Comparison of ENCODE assay signal across 1 cellular context in genomic region chrX:71068052-71068918, GRCh38.
TF ChIP-seq lines count a peak whose summit lies in the region.

Gene SNX12, minus strand, starts transcription at chrX:71068334. Its CDS starts 28 bp downstream, at chrX:71068306.

TF ChIP-seq in GM12878, 131 proteins besides CTCF, POLR2A, EP300 and RAD21 (continued from another document and continues in another):
- TF ChIP-seq, protein P1, sequence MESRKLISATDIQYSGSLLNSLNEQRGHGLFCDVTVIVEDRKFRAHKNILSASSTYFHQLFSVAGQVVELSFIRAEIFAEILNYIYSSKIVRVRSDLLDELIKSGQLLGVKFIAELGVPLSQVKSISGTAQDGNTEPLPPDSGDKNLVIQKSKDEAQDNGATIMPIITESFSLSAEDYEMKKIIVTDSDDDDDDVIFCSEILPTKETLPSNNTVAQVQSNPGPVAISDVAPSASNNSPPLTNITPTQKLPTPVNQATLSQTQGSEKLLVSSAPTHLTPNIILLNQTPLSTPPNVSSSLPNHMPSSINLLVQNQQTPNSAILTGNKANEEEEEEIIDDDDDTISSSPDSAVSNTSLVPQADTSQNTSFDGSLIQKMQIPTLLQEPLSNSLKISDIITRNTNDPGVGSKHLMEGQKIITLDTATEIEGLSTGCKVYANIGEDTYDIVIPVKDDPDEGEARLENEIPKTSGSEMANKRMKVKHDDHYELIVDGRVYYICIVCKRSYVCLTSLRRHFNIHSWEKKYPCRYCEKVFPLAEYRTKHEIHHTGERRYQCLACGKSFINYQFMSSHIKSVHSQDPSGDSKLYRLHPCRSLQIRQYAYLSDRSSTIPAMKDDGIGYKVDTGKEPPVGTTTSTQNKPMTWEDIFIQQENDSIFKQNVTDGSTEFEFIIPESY (IDR thresholded peaks at IDR 0.05), result peak; percentile 82; the same call in 1 of the 2 replicates
- TF ChIP-seq, protein P2, sequence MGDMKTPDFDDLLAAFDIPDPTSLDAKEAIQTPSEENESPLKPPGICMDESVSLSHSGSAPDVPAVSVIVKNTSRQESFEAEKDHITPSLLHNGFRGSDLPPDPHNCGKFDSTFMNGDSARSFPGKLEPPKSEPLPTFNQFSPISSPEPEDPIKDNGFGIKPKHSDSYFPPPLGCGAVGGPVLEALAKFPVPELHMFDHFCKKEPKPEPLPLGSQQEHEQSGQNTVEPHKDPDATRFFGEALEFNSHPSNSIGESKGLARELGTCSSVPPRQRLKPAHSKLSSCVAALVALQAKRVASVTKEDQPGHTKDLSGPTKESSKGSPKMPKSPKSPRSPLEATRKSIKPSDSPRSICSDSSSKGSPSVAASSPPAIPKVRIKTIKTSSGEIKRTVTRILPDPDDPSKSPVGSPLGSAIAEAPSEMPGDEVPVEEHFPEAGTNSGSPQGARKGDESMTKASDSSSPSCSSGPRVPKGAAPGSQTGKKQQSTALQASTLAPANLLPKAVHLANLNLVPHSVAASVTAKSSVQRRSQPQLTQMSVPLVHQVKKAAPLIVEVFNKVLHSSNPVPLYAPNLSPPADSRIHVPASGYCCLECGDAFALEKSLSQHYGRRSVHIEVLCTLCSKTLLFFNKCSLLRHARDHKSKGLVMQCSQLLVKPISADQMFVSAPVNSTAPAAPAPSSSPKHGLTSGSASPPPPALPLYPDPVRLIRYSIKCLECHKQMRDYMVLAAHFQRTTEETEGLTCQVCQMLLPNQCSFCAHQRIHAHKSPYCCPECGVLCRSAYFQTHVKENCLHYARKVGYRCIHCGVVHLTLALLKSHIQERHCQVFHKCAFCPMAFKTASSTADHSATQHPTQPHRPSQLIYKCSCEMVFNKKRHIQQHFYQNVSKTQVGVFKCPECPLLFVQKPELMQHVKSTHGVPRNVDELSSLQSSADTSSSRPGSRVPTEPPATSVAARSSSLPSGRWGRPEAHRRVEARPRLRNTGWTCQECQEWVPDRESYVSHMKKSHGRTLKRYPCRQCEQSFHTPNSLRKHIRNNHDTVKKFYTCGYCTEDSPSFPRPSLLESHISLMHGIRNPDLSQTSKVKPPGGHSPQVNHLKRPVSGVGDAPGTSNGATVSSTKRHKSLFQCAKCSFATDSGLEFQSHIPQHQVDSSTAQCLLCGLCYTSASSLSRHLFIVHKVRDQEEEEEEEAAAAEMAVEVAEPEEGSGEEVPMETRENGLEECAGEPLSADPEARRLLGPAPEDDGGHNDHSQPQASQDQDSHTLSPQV (IDR thresholded peaks at IDR 0.05), result peak; percentile 49; the same call in 1 of the 2 replicates
- TF ChIP-seq, protein P3, sequence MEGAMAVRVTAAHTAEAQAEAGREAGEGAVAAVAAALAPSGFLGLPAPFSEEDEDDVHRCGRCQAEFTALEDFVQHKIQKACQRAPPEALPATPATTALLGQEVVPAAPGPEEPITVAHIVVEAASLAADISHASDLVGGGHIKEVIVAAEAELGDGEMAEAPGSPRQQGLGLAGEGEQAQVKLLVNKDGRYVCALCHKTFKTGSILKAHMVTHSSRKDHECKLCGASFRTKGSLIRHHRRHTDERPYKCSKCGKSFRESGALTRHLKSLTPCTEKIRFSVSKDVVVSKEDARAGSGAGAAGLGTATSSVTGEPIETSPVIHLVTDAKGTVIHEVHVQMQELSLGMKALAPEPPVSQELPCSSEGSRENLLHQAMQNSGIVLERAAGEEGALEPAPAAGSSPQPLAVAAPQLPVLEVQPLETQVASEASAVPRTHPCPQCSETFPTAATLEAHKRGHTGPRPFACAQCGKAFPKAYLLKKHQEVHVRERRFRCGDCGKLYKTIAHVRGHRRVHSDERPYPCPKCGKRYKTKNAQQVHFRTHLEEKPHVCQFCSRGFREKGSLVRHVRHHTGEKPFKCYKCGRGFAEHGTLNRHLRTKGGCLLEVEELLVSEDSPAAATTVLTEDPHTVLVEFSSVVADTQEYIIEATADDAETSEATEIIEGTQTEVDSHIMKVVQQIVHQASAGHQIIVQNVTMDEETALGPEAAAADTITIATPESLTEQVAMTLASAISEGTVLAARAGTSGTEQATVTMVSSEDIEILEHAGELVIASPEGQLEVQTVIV (IDR thresholded peaks at IDR 0.05; ENCODE audit: borderline replicate concordance, partially characterized antibody), result no peak
- TF ChIP-seq NR2C2 (IDR thresholded peaks at IDR 0.05; ENCODE audit: borderline replicate concordance, control insufficient read depth, insufficient read length, low read depth), result no peak
- TF ChIP-seq CBX5 (IDR thresholded peaks at IDR 0.05; ENCODE audit: low read depth), result no peak
- peak; percentile 91 to 95 for TF ChIP-seq SRF (IDR thresholded peaks at IDR 0.05; ENCODE audit: low read depth in 2 of 2, low read length in 2 of 2)
- TF ChIP-seq HDAC6 (IDR thresholded peaks at IDR 0.05; ENCODE audit: unreplicated experiment), result no peak
- peak; percentile 88 for TF ChIP-seq YY1 (IDR thresholded peaks at IDR 0.05; ENCODE audit: low read depth, low read length)
- TF ChIP-seq, protein P4, sequence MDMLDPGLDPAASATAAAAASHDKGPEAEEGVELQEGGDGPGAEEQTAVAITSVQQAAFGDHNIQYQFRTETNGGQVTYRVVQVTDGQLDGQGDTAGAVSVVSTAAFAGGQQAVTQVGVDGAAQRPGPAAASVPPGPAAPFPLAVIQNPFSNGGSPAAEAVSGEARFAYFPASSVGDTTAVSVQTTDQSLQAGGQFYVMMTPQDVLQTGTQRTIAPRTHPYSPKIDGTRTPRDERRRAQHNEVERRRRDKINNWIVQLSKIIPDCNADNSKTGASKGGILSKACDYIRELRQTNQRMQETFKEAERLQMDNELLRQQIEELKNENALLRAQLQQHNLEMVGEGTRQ (IDR thresholded peaks at IDR 0.05; ENCODE audit: borderline replicate concordance, low read depth, low read length), result no peak
- no peak for TF ChIP-seq FOXK2 (IDR thresholded peaks at IDR 0.05)
- no peak for TF ChIP-seq MTA3 (IDR thresholded peaks at IDR 0.05; ENCODE audit: borderline replicate concordance, low read length)
- TF ChIP-seq FOS (IDR thresholded peaks at IDR 0.05; ENCODE audit: borderline replicate concordance, extremely low read depth, insufficient read length), result peak; percentile 87
- no peak; the same call in 1 of the 2 replicates for TF ChIP-seq NKRF (conservative IDR thresholded peaks at IDR 0.05)
- TF ChIP-seq NBN (IDR thresholded peaks at IDR 0.05), result no peak
- TF ChIP-seq EZH2 (IDR thresholded peaks at IDR 0.05; ENCODE audit: borderline replicate concordance, control insufficient read depth, low read depth, low read length), result no peak
- TF ChIP-seq, protein P5, sequence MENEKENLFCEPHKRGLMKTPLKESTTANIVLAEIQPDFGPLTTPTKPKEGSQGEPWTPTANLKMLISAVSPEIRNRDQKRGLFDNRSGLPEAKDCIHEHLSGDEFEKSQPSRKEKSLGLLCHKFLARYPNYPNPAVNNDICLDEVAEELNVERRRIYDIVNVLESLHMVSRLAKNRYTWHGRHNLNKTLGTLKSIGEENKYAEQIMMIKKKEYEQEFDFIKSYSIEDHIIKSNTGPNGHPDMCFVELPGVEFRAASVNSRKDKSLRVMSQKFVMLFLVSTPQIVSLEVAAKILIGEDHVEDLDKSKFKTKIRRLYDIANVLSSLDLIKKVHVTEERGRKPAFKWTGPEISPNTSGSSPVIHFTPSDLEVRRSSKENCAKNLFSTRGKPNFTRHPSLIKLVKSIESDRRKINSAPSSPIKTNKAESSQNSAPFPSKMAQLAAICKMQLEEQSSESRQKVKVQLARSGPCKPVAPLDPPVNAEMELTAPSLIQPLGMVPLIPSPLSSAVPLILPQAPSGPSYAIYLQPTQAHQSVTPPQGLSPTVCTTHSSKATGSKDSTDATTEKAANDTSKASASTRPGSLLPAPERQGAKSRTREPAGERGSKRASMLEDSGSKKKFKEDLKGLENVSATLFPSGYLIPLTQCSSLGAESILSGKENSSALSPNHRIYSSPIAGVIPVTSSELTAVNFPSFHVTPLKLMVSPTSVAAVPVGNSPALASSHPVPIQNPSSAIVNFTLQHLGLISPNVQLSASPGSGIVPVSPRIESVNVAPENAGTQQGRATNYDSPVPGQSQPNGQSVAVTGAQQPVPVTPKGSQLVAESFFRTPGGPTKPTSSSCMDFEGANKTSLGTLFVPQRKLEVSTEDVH (IDR thresholded peaks at IDR 0.05; ENCODE audit: low read depth, partially characterized antibody), result no peak
- TF ChIP-seq, protein P6, sequence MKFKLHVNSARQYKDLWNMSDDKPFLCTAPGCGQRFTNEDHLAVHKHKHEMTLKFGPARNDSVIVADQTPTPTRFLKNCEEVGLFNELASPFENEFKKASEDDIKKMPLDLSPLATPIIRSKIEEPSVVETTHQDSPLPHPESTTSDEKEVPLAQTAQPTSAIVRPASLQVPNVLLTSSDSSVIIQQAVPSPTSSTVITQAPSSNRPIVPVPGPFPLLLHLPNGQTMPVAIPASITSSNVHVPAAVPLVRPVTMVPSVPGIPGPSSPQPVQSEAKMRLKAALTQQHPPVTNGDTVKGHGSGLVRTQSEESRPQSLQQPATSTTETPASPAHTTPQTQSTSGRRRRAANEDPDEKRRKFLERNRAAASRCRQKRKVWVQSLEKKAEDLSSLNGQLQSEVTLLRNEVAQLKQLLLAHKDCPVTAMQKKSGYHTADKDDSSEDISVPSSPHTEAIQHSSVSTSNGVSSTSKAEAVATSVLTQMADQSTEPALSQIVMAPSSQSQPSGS (IDR thresholded peaks at IDR 0.05; ENCODE audit: low read length), result no peak
- TF ChIP-seq MYB (IDR thresholded peaks at IDR 0.05; ENCODE audit: borderline replicate concordance, low read depth, low read length), result no peak
- TF ChIP-seq ETV6 (conservative IDR thresholded peaks at IDR 0.05 in 1 of 2, IDR thresholded peaks at IDR 0.05 in 1 of 2; ENCODE audit: borderline replicate concordance in 1 of 2, low read depth in 1 of 2), result no peak
- TF ChIP-seq DPF2 (IDR thresholded peaks at IDR 0.05), result 0 out of 2 replicates have a peak, but pooled peaks have one; percentile 55
- TF ChIP-seq HDAC2 (IDR thresholded peaks at IDR 0.05), result no peak
- peak; percentile 34; the same call in 1 of the 2 replicates for TF ChIP-seq POLR2AphosphoS2 (IDR thresholded peaks at IDR 0.05; ENCODE audit: low read depth, low read length)
- no peak for TF ChIP-seq SMAD1 (IDR thresholded peaks at IDR 0.05; ENCODE audit: low read depth, partially characterized antibody)
- no peak for TF ChIP-seq GABPA (IDR thresholded peaks at IDR 0.05; ENCODE audit: low read depth)
- peak; percentile 95 for TF ChIP-seq MLLT1 (IDR thresholded peaks at IDR 0.05)
- TF ChIP-seq HDGF (IDR thresholded peaks at IDR 0.05), result no peak
- TF ChIP-seq SIX5 (IDR thresholded peaks at IDR 0.05; ENCODE audit: low read depth, low read length, severe bottlenecking), result peak; percentile 20
- TF ChIP-seq ATF7 (IDR thresholded peaks at IDR 0.05; ENCODE audit: low read depth), result no peak
- TF ChIP-seq IKZF2 (IDR thresholded peaks at IDR 0.05), result no peak
- TF ChIP-seq SIN3A (IDR thresholded peaks at IDR 0.05; ENCODE audit: low read depth, low read length), result peak; percentile 56; the same call in 1 of the 2 replicates
- TF ChIP-seq HSF1 (IDR thresholded peaks at IDR 0.05; ENCODE audit: low read depth, low read length), result 0 out of 2 replicates have a peak, but pooled peaks have one; percentile 16
- peak; percentile 39; the same call in 1 of the 2 replicates for TF ChIP-seq TAF1 (IDR thresholded peaks at IDR 0.05; ENCODE audit: borderline replicate concordance, low read depth, low read length)
- no peak for TF ChIP-seq FOXM1 (IDR thresholded peaks at IDR 0.05; ENCODE audit: low read depth, low read length)
- peak; percentile 86 for TF ChIP-seq HCFC1 (IDR thresholded peaks at IDR 0.05; ENCODE audit: low read length)
- TF ChIP-seq ZNF622 (IDR thresholded peaks at IDR 0.05), result no peak
- no peak for TF ChIP-seq MTA2 (IDR thresholded peaks at IDR 0.05; ENCODE audit: low read depth)
- TF ChIP-seq MYC (IDR thresholded peaks at IDR 0.05; ENCODE audit: insufficient read depth, insufficient read length, insufficient replicate concordance, low read length, severe bottlenecking), result no peak
- peak; percentile 75; the same call in 1 of the 2 replicates for TF ChIP-seq WRNIP1 (IDR thresholded peaks at IDR 0.05; ENCODE audit: borderline replicate concordance, low read depth, low read length)
- peak; percentile 59; the same call in 1 of the 2 replicates for TF ChIP-seq PML (IDR thresholded peaks at IDR 0.05; ENCODE audit: low read length)
- TF ChIP-seq MEF2A (IDR thresholded peaks at IDR 0.05; ENCODE audit: insufficient read depth, low read depth, low read length), result no peak
- TF ChIP-seq BRCA1 (IDR thresholded peaks at IDR 0.05; ENCODE audit: low read depth, low read length), result no peak
- peak; percentile 54 for TF ChIP-seq RELA (IDR thresholded peaks at IDR 0.05; ENCODE audit: borderline replicate concordance, partially characterized antibody)
